ENCODE assay signal across 1 cellular context in genomic region chr7:1423266-1423811, GRCh38.
TF ChIP-seq lines count a peak whose summit lies in the region.

No MANE protein-coding gene starts in this region.

TF ChIP-seq in HEK293, 187 proteins besides CTCF, POLR2A, EP300 and RAD21 (continued from another document):
- TF ChIP-seq GLI4 (tag by site-specific recombination; IDR thresholded peaks at IDR 0.05) (no peak), ZNF169 (tag by site-specific recombination; IDR thresholded peaks at IDR 0.05) (peak; percentile 48; the same call in 1 of the 2 replicates), FEZF1 (tag by site-specific recombination; IDR thresholded peaks at IDR 0.05) (no peak), ZNF184 (tag by site-specific recombination; IDR thresholded peaks at IDR 0.05) (no peak), ZNF354C (tag by site-specific recombination; IDR thresholded peaks at IDR 0.05; ENCODE audit: borderline replicate concordance, low read depth) (no peak), ZNF398 (tag by site-specific recombination; IDR thresholded peaks at IDR 0.05) (peak; percentile 85), ZNF555 (tag by site-specific recombination; conservative IDR thresholded peaks at IDR 0.05) (no peak), PRDM10 (tag by site-specific recombination; IDR thresholded peaks at IDR 0.05) (peak; percentile 47; the same call in 1 of the 2 replicates), ZNF114 (tag by site-specific recombination; IDR thresholded peaks at IDR 0.05) (no peak), ZNF600 (tag by site-specific recombination; IDR thresholded peaks at IDR 0.05) (no peak), ZNF677 (tag by site-specific recombination; IDR thresholded peaks at IDR 0.05) (no peak), KLF10 (tag by site-specific recombination; IDR thresholded peaks at IDR 0.05) (no peak), GLIS2 (tag by site-specific recombination; IDR thresholded peaks at IDR 0.05) (0 out of 2 replicates have a peak, but pooled peaks have one; percentile 1), ZNF280D (tag by site-specific recombination; IDR thresholded peaks at IDR 0.05) (no peak), ZNF664 (tag by site-specific recombination; IDR thresholded peaks at IDR 0.05) (no peak), ZFP37 (tag by site-specific recombination; IDR thresholded peaks at IDR 0.05) (no peak), RBAK (tag by site-specific recombination; IDR thresholded peaks at IDR 0.05) (no peak), ZSCAN18 (tag by site-specific recombination; IDR thresholded peaks at IDR 0.05) (no peak), ELK4 (IDR thresholded peaks at IDR 0.05; ENCODE audit: borderline replicate concordance, low read depth, low read length) (no peak), ZNF513 (tag by site-specific recombination; IDR thresholded peaks at IDR 0.05) (no peak)
